1 cellular context compared by ENCODE assay signal in genomic region chr14:102602421-102603292, GRCh38.
TF ChIP-seq lines count a peak whose summit lies in the region.

No MANE protein-coding gene starts in this region.

TF ChIP-seq in endothelial cell of umbilical vein, 7 proteins besides CTCF, POLR2A, EP300 and RAD21 (continued from another document):
- TF ChIP-seq EZH2 (IDR thresholded peaks at IDR 0.05; ENCODE audit: borderline replicate concordance, low read depth, low read length, severe bottlenecking) = no peak
TF ChIP-seq in endothelial cell of umbilical vein: peak in this region for 0.
